Comparison of ENCODE assay signal across 23 cellular contexts in the genomic region with DNA sequence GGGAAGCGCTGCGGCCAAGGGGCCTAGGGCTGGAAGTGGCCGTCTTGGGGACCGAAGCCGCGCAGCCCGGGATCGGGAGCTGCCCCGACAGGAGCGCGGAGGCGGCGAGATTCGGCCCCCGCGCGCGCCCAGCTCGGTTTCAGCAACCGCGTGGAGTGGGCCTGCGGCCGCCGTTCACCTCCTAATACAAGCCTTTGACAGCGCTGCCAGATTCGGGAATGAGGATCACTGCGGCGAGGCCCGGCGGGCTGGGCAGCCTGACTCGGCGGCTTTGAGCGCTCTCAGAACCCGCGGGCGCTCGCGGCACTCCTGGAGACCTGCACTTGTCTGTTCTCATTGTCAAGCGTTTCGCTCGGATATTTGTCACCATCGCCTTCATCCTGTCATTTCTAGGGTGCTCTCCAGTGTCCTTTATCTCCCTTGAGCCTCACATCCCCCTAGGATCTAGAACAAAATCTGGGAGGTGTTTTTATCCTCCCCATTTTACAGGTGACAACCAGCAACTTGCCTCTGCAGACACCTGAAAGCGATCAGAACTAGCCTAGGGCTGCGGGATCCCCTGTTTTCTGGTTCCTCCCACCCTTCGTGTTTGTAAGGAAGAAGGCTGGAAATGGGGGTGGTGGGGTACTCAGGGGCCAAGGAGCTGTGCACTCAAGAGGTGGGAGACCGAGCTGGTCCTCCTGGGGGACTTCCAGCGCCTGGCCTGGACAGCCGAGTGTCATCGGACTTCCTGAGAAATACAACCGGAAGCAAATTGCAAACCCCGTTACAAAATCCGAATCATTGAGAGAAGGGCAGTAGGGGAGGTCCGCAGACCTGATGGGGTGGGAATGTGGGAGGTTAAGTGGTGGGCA. TPM values are rescaled to one million over a fixed set of nuclear protein-coding genes. Genes with fewer than 3 reads are reported as not detected.
DNase-seq lines count a peak whose midpoint lies in the region; ATAC-seq and TF ChIP-seq lines count a peak whose summit lies in the region.
"Had no signal": no experiment of that assay in that cellular context is flagged by ENCODE, and none has a peak within 500 bp of the region (broad histone marks: within the 10 kb centered on the region; RNA-seq: fewer than 3 reads in every experiment).

No MANE protein-coding gene starts in this region.

- H3K14ac ChIP-seq in trophoblast cell (ENCODE audit: low read length), result no peak overlapping the region

- H3K4me1 Mint-ChIP-seq in WTC11, result peaks cover 61% of the 10 kb centered on the region
- H3K4me1 Mint-ChIP-seq in activated naive CD8-positive, alpha-beta T cell treated with anti-CD3 and anti-CD28 coated beads, Interleukin-2, amount 50 U/mL, for 24 hours, result peaks cover 20% of the 10 kb centered on the region
- peaks cover 11 to 21% of the 10 kb centered on the region in 2 donors for H3K4me1 Mint-ChIP-seq in effector memory CD8-positive, alpha-beta T cell (ENCODE audit: low read depth in 2 of 2)

- H3K79me2 ChIP-seq in trophoblast cell (ENCODE audit: control insufficient read depth, insufficient read depth, low read length, poor library complexity), result no peaks in the 10 kb centered on the region

- H3K36me3 ChIP-seq in trophoblast cell (ENCODE audit: control insufficient read depth in 1 of 2, insufficient read depth in 2 of 2, low read length in 2 of 2), result no peaks in the 10 kb centered on the region
- H3K36me3 ChIP-seq: esophagus squamous epithelium, lower lobe of right lung had no signal

- peaks cover 100% of the 10 kb centered on the region for H3K27me3 Mint-ChIP-seq in WTC11 (ENCODE audit: low read depth)
- H3K27me3 Mint-ChIP-seq in activated naive CD8-positive, alpha-beta T cell treated with anti-CD3 and anti-CD28 coated beads, Interleukin-2, amount 50 U/mL, for 24 hours, result peaks cover 82% of the 10 kb centered on the region
- peaks cover 73 to 99% of the 10 kb centered on the region in 2 donors for H3K27me3 Mint-ChIP-seq in effector memory CD8-positive, alpha-beta T cell

- no peak overlapping the region for H4K8ac ChIP-seq in trophoblast cell (ENCODE audit: low read depth, low read length)

- no peak overlapping the region for H3K9ac ChIP-seq in trophoblast cell (ENCODE audit: low read length)

- CTCF ChIA-PET in WTC11 (lab: Charles Lee), result interaction anchor here (0.6 to 6.1 kb wide), 8 partner anchors 9 to 609 kb away, joined by 3 to 53 read pairs (median 12); no protein-coding TSS in a partner anchor

- H2BK12ac ChIP-seq in trophoblast cell (ENCODE audit: low read length), result no peak overlapping the region

- TF ChIP-seq CTCF in WTC11 (IDR thresholded peaks at IDR 0.05), result no peak

- H3K4me3 Mint-ChIP-seq in WTC11, result peak overlapping the region; percentile 47
- H3K4me3 Mint-ChIP-seq in activated naive CD8-positive, alpha-beta T cell treated with anti-CD3 and anti-CD28 coated beads, Interleukin-2, amount 50 U/mL, for 24 hours, result no peak overlapping the region
- H3K4me3 Mint-ChIP-seq in effector memory CD8-positive, alpha-beta T cell, result no peak overlapping the region

- no peak overlapping the region for H3K27ac Mint-ChIP-seq in WTC11
- no peak overlapping the region for H3K27ac Mint-ChIP-seq in activated naive CD8-positive, alpha-beta T cell treated with anti-CD3 and anti-CD28 coated beads, Interleukin-2, amount 50 U/mL, for 24 hours
- no peak overlapping the region for H3K27ac Mint-ChIP-seq in effector memory CD8-positive, alpha-beta T cell
- H3K27ac Mint-ChIP-seq: CD4-positive, alpha-beta T cell had no signal

- H2AFZ ChIP-seq in trophoblast cell (ENCODE audit: insufficient read depth, low read length, poor library complexity), result no peak overlapping the region

- H3K36me3 Mint-ChIP-seq in WTC11, result peaks cover 2% of the 10 kb centered on the region; the same call in 1 of the 2 replicates
- no peaks in the 10 kb centered on the region for H3K36me3 Mint-ChIP-seq in activated naive CD8-positive, alpha-beta T cell treated with anti-CD3 and anti-CD28 coated beads, Interleukin-2, amount 50 U/mL, for 24 hours (ENCODE audit: low read depth)
- H3K36me3 Mint-ChIP-seq in effector memory CD8-positive, alpha-beta T cell (ENCODE audit: insufficient read depth), result no peaks in the 10 kb centered on the region
- H3K36me3 Mint-ChIP-seq: naive thymus-derived CD4-positive, alpha-beta T cell had no signal

- ATAC-seq in WTC11 (no peak), left lobe of liver (no peak)
- no peak for ATAC-seq in activated naive CD8-positive, alpha-beta T cell treated with anti-CD3 and anti-CD28 coated beads, Interleukin-2, amount 50 U/mL, for 24 hours
- no peak for ATAC-seq in effector memory CD8-positive, alpha-beta T cell (replicated peaks)
- ATAC-seq: lower lobe of right lung; naive thymus-derived CD4-positive, alpha-beta T cell had no signal

- peaks cover 38 to 39% of the 10 kb centered on the region in 2 experiments for H3K4me1 ChIP-seq in trophoblast cell (ENCODE audit: control insufficient read depth in 1 of 2, insufficient read depth in 2 of 2, low read length in 2 of 2)

- H3K9me3 ChIP-seq in trophoblast cell (ENCODE audit: insufficient read depth, low read depth, low read length), result peaks cover 3% of the 10 kb centered on the region
- H3K9me3 ChIP-seq: esophagus squamous epithelium, lower lobe of right lung had no signal

- H3K4me3 ChIP-seq in trophoblast cell (ENCODE audit: low read depth, low read length), result no peak overlapping the region
- H3K4me3 ChIP-seq: esophagus squamous epithelium, lower lobe of right lung, skin epidermis had no signal

- no peak overlapping the region for H3K23ac ChIP-seq in trophoblast cell (ENCODE audit: low read length)

- peaks cover 5% of the 10 kb centered on the region for H3K79me1 ChIP-seq in trophoblast cell (ENCODE audit: low read length)

- no peak overlapping the region for H3K18ac ChIP-seq in trophoblast cell (ENCODE audit: low read length)

- POLR2A ChIA-PET in WTC11 (lab: Charles Lee), result no interaction called here

- no peak overlapping the region for H3K27ac ChIP-seq in trophoblast cell (ENCODE audit: low read depth, low read length)
- H3K27ac ChIP-seq: esophagus squamous epithelium, lower lobe of right lung, skin epidermis had no signal

- peaks cover 63% of the 10 kb centered on the region for H3K27me3 ChIP-seq in trophoblast cell (ENCODE audit: insufficient read depth, low read length)

- peak overlapping the region; percentile 14 for H3K4me2 ChIP-seq in trophoblast cell (ENCODE audit: low read length)

- no peak overlapping the region for H4K91ac ChIP-seq in trophoblast cell (ENCODE audit: low read depth, low read length)

- no CpG with 5 or more reads among the region's 53 CpGs for WGBS in trophoblast cell (ENCODE audit: extremely low coverage, insufficient coverage, insufficient read length)

- no peak overlapping the region for H4K12ac ChIP-seq in trophoblast cell (ENCODE audit: low read depth, low read length)

- H2BK120ac ChIP-seq in trophoblast cell (ENCODE audit: insufficient read depth, low read length, poor library complexity), result no peak overlapping the region

- no peak overlapping the region for H2AK5ac ChIP-seq in trophoblast cell (ENCODE audit: low read length)

- DNase-seq in ELF-1 (ENCODE audit: low read depth, low spot score), result peak; percentile 50
- DNase-seq in WTC11 (ENCODE audit: low spot score), result no peak
- peak; percentile 28 for DNase-seq in left lobe of liver (ENCODE audit: low spot score)
- no peak for DNase-seq in trophoblast cell
- DNase-seq in activated naive CD8-positive, alpha-beta T cell treated with anti-CD3 and anti-CD28 coated beads, Interleukin-2, amount 50 U/mL, for 24 hours, result no peak
- DNase-seq in effector memory CD8-positive, alpha-beta T cell, result no peak
- DNase-seq in NCI-H774 (lab: John Stamatoyannopoulos, UW), result no peak
- DNase-seq in UCSD-AML1 (lab: John Stamatoyannopoulos, UW; ENCODE audit: unreplicated experiment), result no peak
- DNase-seq: ACHN; activated CD4-positive, alpha-beta T cell treated with anti-CD3 and anti-CD28 coated beads for 1 hour; CD4-positive, alpha-beta T cell; central memory CD4-positive, alpha-beta T cell; esophagus squamous epithelium; lower lobe of right lung; MM.1S; naive thymus-derived CD4-positive, alpha-beta T cell; NCI-H187 treated with DMSO at 0.1 percent for 48 hours; NCI-H2227 treated with DMSO at 0.1 percent for 48 hours; NCI-H82; stimulated activated CD4-positive, alpha-beta T cell treated with anti-CD3 and anti-CD28 coated beads, Interleukin-4, amount 100 ng/mL, for 4 hours; T1000 had no signal

- H3K9me3 Mint-ChIP-seq in WTC11, result no peaks in the 10 kb centered on the region
- H3K9me3 Mint-ChIP-seq in activated naive CD8-positive, alpha-beta T cell treated with anti-CD3 and anti-CD28 coated beads, Interleukin-2, amount 50 U/mL, for 24 hours, result no peaks in the 10 kb centered on the region
- H3K9me3 Mint-ChIP-seq in effector memory CD8-positive, alpha-beta T cell, result no peaks in the 10 kb centered on the region
- H3K9me3 Mint-ChIP-seq: CD4-positive, alpha-beta T cell had no signal

- no peak overlapping the region for H2BK5ac ChIP-seq in trophoblast cell (ENCODE audit: low read depth, low read length, poor library complexity)

- H3K4ac ChIP-seq in trophoblast cell (ENCODE audit: low read depth, low read length), result no peak overlapping the region

TF ChIP-seq in WTC11, 78 proteins besides CTCF, POLR2A, EP300 and RAD21 (continues in another document):
- TF ChIP-seq E2F4 (CRISPR knock-in tag; IDR thresholded peaks at IDR 0.05; ENCODE audit: borderline replicate concordance, low read depth), result no peak
- TF ChIP-seq SMAD4 (CRISPR knock-in tag; IDR thresholded peaks at IDR 0.05), result no peak

RNA-seq across cellular contexts. Expression of gene CDX2, which starts 1.5 kb away (rescaled TPM):
- total RNA-seq in WTC11 (2021) (0.09 to 0.44 TPM (median 0.11 TPM) in 3 replicates), left lobe of liver (not detected)
- polyA plus RNA-seq in trophoblast cell (2013), result 2.7 and 2.8 TPM in 2 replicates
- total RNA-seq: CD4-positive, alpha-beta T cell; esophagus squamous epithelium; lower lobe of right lung; naive thymus-derived CD4-positive, alpha-beta T cell; posterior vena cava had no signal
- polyA plus RNA-seq: naive thymus-derived CD4-positive, alpha-beta T cell had no signal

RNA-seq across cellular contexts. Expression of gene URAD, which starts 17.9 kb away (rescaled TPM):
- not detected in 3 replicates for total RNA-seq in WTC11 (2021)
- total RNA-seq in left lobe of liver, result not detected
- 0.10 and 0.14 TPM in 2 replicates for polyA plus RNA-seq in trophoblast cell (2013)
- total RNA-seq: CD4-positive, alpha-beta T cell; esophagus squamous epithelium; lower lobe of right lung; naive thymus-derived CD4-positive, alpha-beta T cell; posterior vena cava had no signal
- polyA plus RNA-seq: naive thymus-derived CD4-positive, alpha-beta T cell had no signal

RNA-seq across cellular contexts. Expression of gene PDX1, which starts 50.8 kb away (rescaled TPM):
- total RNA-seq in WTC11 (2021) (not detected in 3 replicates), left lobe of liver (0.70 TPM)
- not detected in 2 replicates for polyA plus RNA-seq in trophoblast cell (2013)
- total RNA-seq: CD4-positive, alpha-beta T cell; esophagus squamous epithelium; lower lobe of right lung; naive thymus-derived CD4-positive, alpha-beta T cell; posterior vena cava had no signal
- polyA plus RNA-seq: naive thymus-derived CD4-positive, alpha-beta T cell had no signal

Comparison
In these comparisons a context has a peak if more than half of its experiments do, and no peak if none do; other contexts are left out.
1. DNase-seq: peak in ELF-1 (single experiment) and left lobe of liver (single experiment); none in WTC11 (single experiment), trophoblast cell (0 of 2), activated naive CD8-positive, alpha-beta T cell treated with anti-CD3 and anti-CD28 coated beads, Interleukin-2, amount 50 U/mL, for 24 hours (single experiment), effector memory CD8-positive, alpha-beta T cell (0 of 3), NCI-H774 (single experiment) and UCSD-AML1 (single experiment).